ENCODE assay signal across 16 cellular contexts in genomic region chr4:183522821-183523220, GRCh38.
"Had no signal": no experiment of that assay in that cellular context is flagged by ENCODE, and none has a peak within 500 bp of the region (broad histone marks: within the 10 kb centered on the region; RNA-seq: fewer than 3 reads in every experiment).

No MANE protein-coding gene starts in this region.

- H3K9me3 Mint-ChIP-seq: activated T-cell treated with anti-CD3 and anti-CD28 coated beads, Interleukin-2, amount 50 U/mL, for 24 hours; stimulated activated effector memory CD8-positive, alpha-beta T cell treated with anti-CD3 and anti-CD28 coated beads, Interleukin-12 subunit alpha, Interleukin-12 subunit beta, amount 100 ng/mL, for 72 hours; T-cell had no signal

- H3K9ac ChIP-seq: parathyroid adenoma had no signal

- H3K4me1 ChIP-seq: gastrocnemius medialis, heart right ventricle, lower lobe of right lung, parathyroid adenoma had no signal

- H3K4me1 Mint-ChIP-seq: naive B cell; stimulated activated effector memory CD8-positive, alpha-beta T cell treated with anti-CD3 and anti-CD28 coated beads, Interleukin-12 subunit alpha, Interleukin-12 subunit beta, amount 100 ng/mL, for 72 hours; T-cell had no signal

- H3K4me3 ChIP-seq: dorsolateral prefrontal cortex, gastrocnemius medialis, heart right ventricle, lower lobe of right lung had no signal

- DNase-seq: activated CD4-positive, alpha-beta T cell treated with anti-CD3 and anti-CD28 coated beads, Interleukin-2, amount 50 U/mL, for 48 hours; activated effector memory CD4-positive, alpha-beta T cell treated with Interleukin-2 at 50 U/mL for 16 hours; activated naive CD4-positive, alpha-beta T cell treated with anti-CD3 and anti-CD28 coated beads, Interleukin-2, amount 50 U/mL, for 16 hours; activated T-cell treated with anti-CD3 and anti-CD28 coated beads, Interleukin-2, amount 50 U/mL, for 24 hours; dorsolateral prefrontal cortex; erythroblast; gastrocnemius medialis; heart right ventricle; left cardiac atrium; lower lobe of right lung; midbrain; naive B cell; T-cell; T-helper 9 cell had no signal

- H3K36me3 ChIP-seq: gastrocnemius medialis, heart right ventricle, lower lobe of right lung had no signal

- H3K9me3 ChIP-seq: gastrocnemius medialis, heart right ventricle, lower lobe of right lung had no signal

- H3K36me3 Mint-ChIP-seq: naive B cell; stimulated activated effector memory CD8-positive, alpha-beta T cell treated with anti-CD3 and anti-CD28 coated beads, Interleukin-12 subunit alpha, Interleukin-12 subunit beta, amount 100 ng/mL, for 72 hours; T-cell had no signal

- H3K27ac Mint-ChIP-seq: activated T-cell treated with anti-CD3 and anti-CD28 coated beads, Interleukin-2, amount 50 U/mL, for 24 hours; naive B cell; stimulated activated effector memory CD8-positive, alpha-beta T cell treated with anti-CD3 and anti-CD28 coated beads, Interleukin-12 subunit alpha, Interleukin-12 subunit beta, amount 100 ng/mL, for 72 hours; T-cell had no signal

- H3K4me3 Mint-ChIP-seq: activated T-cell treated with anti-CD3 and anti-CD28 coated beads, Interleukin-2, amount 50 U/mL, for 24 hours; naive B cell; stimulated activated effector memory CD8-positive, alpha-beta T cell treated with anti-CD3 and anti-CD28 coated beads, Interleukin-12 subunit alpha, Interleukin-12 subunit beta, amount 100 ng/mL, for 72 hours; T-cell had no signal

- H2AFZ ChIP-seq: parathyroid adenoma had no signal

- H3K27ac ChIP-seq: dorsolateral prefrontal cortex, gastrocnemius medialis, heart right ventricle, lower lobe of right lung, parathyroid adenoma had no signal

- H3K27me3 ChIP-seq: dorsolateral prefrontal cortex, gastrocnemius medialis had no signal
